Comparison of ENCODE assay signal across 1 cellular context in genomic region chr17:14209215-14209614, GRCh38.
TF ChIP-seq lines count a peak whose summit lies in the region.

No MANE protein-coding gene starts in this region.

TF ChIP-seq in HepG2, 621 proteins besides CTCF, POLR2A, EP300 and RAD21 (continues in another document):
- TF ChIP-seq AKAP8 (CRISPR knock-in tag; IDR thresholded peaks at IDR 0.05) (no peak), PAWR (CRISPR knock-in tag; IDR thresholded peaks at IDR 0.05; ENCODE audit: borderline replicate concordance) (no peak), ZNF589 (CRISPR knock-in tag; conservative IDR thresholded peaks at IDR 0.05) (no peak), ZNF652 (CRISPR knock-in tag; IDR thresholded peaks at IDR 0.05; ENCODE audit: borderline replicate concordance, low read depth) (no peak), GATAD2A (CRISPR knock-in tag; IDR thresholded peaks at IDR 0.05) (peak; percentile 83), ZNF713 (CRISPR knock-in tag; IDR thresholded peaks at IDR 0.05) (no peak), ZFP90 (CRISPR knock-in tag; IDR thresholded peaks at IDR 0.05; ENCODE audit: borderline replicate concordance) (no peak), NBN (conservative IDR thresholded peaks at IDR 0.05) (no peak), NCOA5 (CRISPR knock-in tag; IDR thresholded peaks at IDR 0.05) (no peak), SRF (IDR thresholded peaks at IDR 0.05; ENCODE audit: low read depth, low read length) (no peak), SUZ12 (IDR thresholded peaks at IDR 0.05; ENCODE audit: low read depth, low read length) (no peak), PHF20 (CRISPR knock-in tag; IDR thresholded peaks at IDR 0.05) (no peak), FUBP1 (CRISPR knock-in tag; IDR thresholded peaks at IDR 0.05; ENCODE audit: borderline replicate concordance) (no peak), ZBTB46 (CRISPR knock-in tag; IDR thresholded peaks at IDR 0.05; ENCODE audit: borderline replicate concordance) (no peak), SATB2 (CRISPR knock-in tag; IDR thresholded peaks at IDR 0.05) (no peak), ZNF691 (CRISPR knock-in tag; IDR thresholded peaks at IDR 0.05; ENCODE audit: borderline replicate concordance, low read depth) (no peak), GRHL1 (CRISPR knock-in tag; conservative IDR thresholded peaks at IDR 0.05) (no peak), MAFK (conservative IDR thresholded peaks at IDR 0.05 in 1 of 2, IDR thresholded peaks at IDR 0.05 in 1 of 2; ENCODE audit: low read length in 2 of 2) (peak; percentile 21 to 45; a peak in 2 of 4 replicates), IKZF4 (CRISPR knock-in tag; IDR thresholded peaks at IDR 0.05; ENCODE audit: borderline replicate concordance, low read depth, not compliant biosample characterization) (no peak), KMT2B (CRISPR knock-in tag; IDR thresholded peaks at IDR 0.05) (no peak), ZNF326 (CRISPR knock-in tag; IDR thresholded peaks at IDR 0.05; ENCODE audit: borderline replicate concordance) (no peak), ZSCAN5A (CRISPR knock-in tag; IDR thresholded peaks at IDR 0.05; ENCODE audit: borderline replicate concordance) (no peak), ZNF883 (CRISPR knock-in tag; IDR thresholded peaks at IDR 0.05; ENCODE audit: not compliant biosample characterization) (no peak), ZNF841 (CRISPR knock-in tag; IDR thresholded peaks at IDR 0.05; ENCODE audit: borderline replicate concordance) (no peak), CCDC6 (CRISPR knock-in tag; IDR thresholded peaks at IDR 0.05) (no peak), KMT2A (CRISPR knock-in tag; IDR thresholded peaks at IDR 0.05) (no peak), STAT6 (CRISPR knock-in tag; IDR thresholded peaks at IDR 0.05; ENCODE audit: borderline replicate concordance) (no peak), KIAA2018 (CRISPR knock-in tag; IDR thresholded peaks at IDR 0.05; ENCODE audit: borderline replicate concordance) (no peak), ATF2 (CRISPR knock-in tag; IDR thresholded peaks at IDR 0.05) (no peak), SMAD3 (CRISPR knock-in tag; IDR thresholded peaks at IDR 0.05) (0 out of 2 replicates have a peak, but pooled peaks have one; percentile 21), ZNF879 (CRISPR knock-in tag; IDR thresholded peaks at IDR 0.05) (no peak), ZNF558 (CRISPR knock-in tag; IDR thresholded peaks at IDR 0.05; ENCODE audit: borderline replicate concordance) (no peak), HIVEP1 (CRISPR knock-in tag; IDR thresholded peaks at IDR 0.05) (no peak), ZNF331 (CRISPR knock-in tag; IDR thresholded peaks at IDR 0.05) (0 out of 2 replicates have a peak, but pooled peaks have one; percentile 39), ZBTB38 (CRISPR knock-in tag; IDR thresholded peaks at IDR 0.05) (no peak), ZGPAT (CRISPR knock-in tag; IDR thresholded peaks at IDR 0.05) (no peak)
